In genomic region chr9:34701769-34702736, GRCh38 we compare ENCODE assay signal across 7 cellular contexts. TPM values are rescaled to one million over a fixed set of nuclear protein-coding genes. Genes with fewer than 3 reads are reported as not detected.
DNase-seq lines count a peak whose midpoint lies in the region; ATAC-seq, FAIRE-seq and TF ChIP-seq lines count a peak whose summit lies in the region.

No MANE protein-coding gene starts in this region.

- peak overlapping the region; percentile 87 for H3K4me2 ChIP-seq in endothelial cell of umbilical vein (ENCODE audit: insufficient read depth, low read length)

- CTCF ChIA-PET in endothelial cell of umbilical vein (lab: Charles Lee): interaction anchor here (0.5 to 3.7 kb wide), 54 partner anchors 9 to 645 kb away, joined by 3 to 92 read pairs (median 4); partner anchors contain the start of genes CCL19, CCL27, DCTN3 and GALT

- H3K4me1 Mint-ChIP-seq in mesothelial cell of epicardium: peaks cover 17% of the 10 kb centered on the region

- H3K4me3 ChIP-seq in endothelial cell of umbilical vein (replicated peaks in 1 of 3; ENCODE audit: insufficient read depth in 1 of 3, low read depth in 1 of 3, low read length in 3 of 3): peak overlapping the region; percentile 46 to 73 (median 66)

- FAIRE-seq in endothelial cell of umbilical vein (lab: Jason Lieb, UNC): peak; percentile 70

- no peaks in the 10 kb centered on the region for H3K36me3 Mint-ChIP-seq in mesothelial cell of epicardium

- DNase-seq in GM13976 (ENCODE audit: low spot score) (peak; percentile 86), NOMO-1 treated with DMSO at 0.1 percent for 48 hours (lab: John Stamatoyannopoulos, UW; ENCODE audit: unreplicated experiment) (peak; percentile 71), activated T-cell treated with anti-CD3 and anti-CD28 coated beads for 1 hour (ENCODE audit: low read depth) (peak; percentile 76), endothelial cell of umbilical vein (ENCODE audit: low read depth, low spot score) (peak; percentile 84), mesothelial cell of epicardium (ENCODE audit: low spot score in 2 of 2, unreplicated experiment in 2 of 2) (peak; percentile 77 to 92)
- DNase-seq in stimulated activated CD8-positive, alpha-beta memory T cell treated with anti-CD3 and anti-CD28 coated beads, Interleukin-15, amount 100 ng/mL, for 1 hour (ENCODE audit: low read depth): peak; percentile 77

- H4K20me1 ChIP-seq in endothelial cell of umbilical vein (replicated peaks; ENCODE audit: control insufficient read depth, extremely low read depth, insufficient read depth, low read length): no peaks in the 10 kb centered on the region

- POLR2A ChIA-PET in endothelial cell of umbilical vein (lab: Charles Lee): no interaction called here

- H3K9me3 ChIP-seq in endothelial cell of umbilical vein (replicated peaks; ENCODE audit: control insufficient read depth, insufficient read depth, low read length): no peaks in the 10 kb centered on the region

- H3K27me3 ChIP-seq in endothelial cell of umbilical vein (ENCODE audit: control insufficient read depth in 2 of 2, insufficient read depth in 2 of 2, low read length in 2 of 2): peaks cover 18 to 30% of the 10 kb centered on the region in 2 experiments

- peak; percentile 21 for ATAC-seq in HG03521 (IDR thresholded peaks at IDR 0.05; ENCODE audit: unreplicated experiment)

- peak overlapping the region; percentile 90 for H2AFZ ChIP-seq in endothelial cell of umbilical vein (ENCODE audit: low read depth, low read length)

- in situ Hi-C loops in GM13976 (cut with MboI; ENCODE audit: low sequenced_read_pairs, unreplicated experiment): no loop called here

- no peaks in the 10 kb centered on the region for H3K9me1 ChIP-seq in endothelial cell of umbilical vein (replicated peaks; ENCODE audit: control insufficient read depth, extremely low read depth, insufficient read depth, low read length)

- no peaks in the 10 kb centered on the region for H3K9me3 Mint-ChIP-seq in mesothelial cell of epicardium

- dilution Hi-C loops in endothelial cell of umbilical vein (cut with MboI; ENCODE audit: extremely low pct_ligation_motif_present, low sequenced_read_pairs): no loop called here

- H3K4me1 ChIP-seq in endothelial cell of umbilical vein (ENCODE audit: control insufficient read depth, extremely low read depth, insufficient read depth, low read length): peaks cover 4% of the 10 kb centered on the region

- no TSS peak for BruUV-seq in endothelial cell of umbilical vein (replicated peaks; lab: Mats Ljungman, UMichigan)

- H3K4me3 Mint-ChIP-seq in mesothelial cell of epicardium: peak overlapping the region; percentile 65

- TF ChIP-seq CTCF in GM13976 (IDR thresholded peaks at IDR 0.05; ENCODE audit: borderline replicate concordance, control extremely low read depth, extremely low read depth, insufficient read depth, missing control alignments) (peak; percentile 99), endothelial cell of umbilical vein (IDR thresholded peaks at IDR 0.05; ENCODE audit: extremely low read depth in 1 of 2, insufficient read depth in 1 of 2, low read depth in 1 of 2, low read length in 2 of 2) (peak; percentile 97 to 99), mesothelial cell of epicardium (IDR thresholded peaks at IDR 0.05; ENCODE audit: unreplicated experiment) (peak; percentile 90)

- no peak for TF ChIP-seq POLR2A in endothelial cell of umbilical vein (IDR thresholded peaks at IDR 0.05; ENCODE audit: low read depth, low read length)

- no peak overlapping the region for H3K27ac ChIP-seq in endothelial cell of umbilical vein (ENCODE audit: insufficient read depth, low read depth, low read length)

- intact Hi-C loops in endothelial cell of umbilical vein (cut with micrococcal nuclease): loop anchor here (1.0 kb wide), 1 partner anchor 27 kb away; no protein-coding TSS in a partner anchor

- peaks cover 34% of the 10 kb centered on the region for H3K27me3 Mint-ChIP-seq in mesothelial cell of epicardium (ENCODE audit: low read depth)

- no peak overlapping the region for H3K27ac Mint-ChIP-seq in mesothelial cell of epicardium

- H3K9ac ChIP-seq in endothelial cell of umbilical vein (replicated peaks; ENCODE audit: extremely low read depth, insufficient read depth, low read length): peak overlapping the region; percentile 8

- H3K36me3 ChIP-seq in endothelial cell of umbilical vein (ENCODE audit: control insufficient read depth in 2 of 2, extremely low read depth in 1 of 2, insufficient read depth in 2 of 2, low read length in 2 of 2): no peaks in the 10 kb centered on the region

- H3K79me2 ChIP-seq in endothelial cell of umbilical vein (ENCODE audit: control insufficient read depth, insufficient read depth, low read length): no peaks in the 10 kb centered on the region

TF ChIP-seq in endothelial cell of umbilical vein, 7 proteins besides CTCF, POLR2A, EP300 and RAD21:
- TF ChIP-seq FOS (IDR thresholded peaks at IDR 0.05; ENCODE audit: borderline replicate concordance, insufficient read depth, low read length) (no peak), JUN (IDR thresholded peaks at IDR 0.05; ENCODE audit: borderline replicate concordance, insufficient read depth, insufficient read length, low read depth) (no peak), GATA2 (IDR thresholded peaks at IDR 0.05; ENCODE audit: insufficient read depth, insufficient read length, low read depth, low read length) (no peak), MYC (IDR thresholded peaks at IDR 0.05; ENCODE audit: low read depth, low read length) (no peak), MAX (IDR thresholded peaks at IDR 0.05; ENCODE audit: insufficient read depth, insufficient read length) (no peak), EZH2 (IDR thresholded peaks at IDR 0.05; ENCODE audit: borderline replicate concordance, low read depth, low read length, severe bottlenecking) (no peak), POLR2AphosphoS5 (IDR thresholded peaks at IDR 0.05; ENCODE audit: insufficient read depth, low read depth, low read length) (no peak)

RNA-seq across cellular contexts. Expression of gene CCL21, which starts 7.9 kb away (rescaled TPM):
- total RNA-seq in endothelial cell of umbilical vein (0.85 TPM in 1 of 2 replicates, not detected in the other), mesothelial cell of epicardium (not detected in 3 replicates)
- polyA plus RNA-seq in endothelial cell of umbilical vein: 0.17 TPM in 1 of 2 replicates, not detected in the other
- 0.14 TPM in 1 of 2 replicates, not detected in the other for polyA plus RNA-seq in endothelial cell of umbilical vein (2011; cell fraction: cytosol; rRNA removed)
- not detected in 2 replicates for polyA plus RNA-seq in endothelial cell of umbilical vein (2011; cell fraction: nucleus; rRNA removed)
- not detected in 2 replicates for polyA plus RNA-seq in endothelial cell of umbilical vein (2012)
- 0.53 TPM in 1 of 2 replicates, not detected in the other for polyA minus RNA-seq in endothelial cell of umbilical vein
- not detected for polyA minus RNA-seq in endothelial cell of umbilical vein (2011; cell fraction: cytosol; rRNA and poly(A)+ RNA removed)
- not detected in 2 replicates for polyA minus RNA-seq in endothelial cell of umbilical vein (2011; cell fraction: nucleus; rRNA and poly(A)+ RNA removed)

RNA-seq across cellular contexts. Expression of gene CCL19, which starts 11.0 kb away (rescaled TPM):
- total RNA-seq in endothelial cell of umbilical vein (not detected in 2 replicates), mesothelial cell of epicardium (not detected in 3 replicates)
- not detected in 2 replicates for polyA plus RNA-seq in endothelial cell of umbilical vein
- not detected in 2 replicates for polyA plus RNA-seq in endothelial cell of umbilical vein (2011; cell fraction: cytosol; rRNA removed)
- not detected in 2 replicates for polyA plus RNA-seq in endothelial cell of umbilical vein (2011; cell fraction: nucleus; rRNA removed)
- not detected in 2 replicates for polyA plus RNA-seq in endothelial cell of umbilical vein (2012)
- not detected in 2 replicates for polyA minus RNA-seq in endothelial cell of umbilical vein
- polyA minus RNA-seq in endothelial cell of umbilical vein (2011; cell fraction: cytosol; rRNA and poly(A)+ RNA removed): not detected
- polyA minus RNA-seq in endothelial cell of umbilical vein (2011; cell fraction: nucleus; rRNA and poly(A)+ RNA removed): not detected in 2 replicates

RNA-seq across cellular contexts. Expression of gene CCL27, which starts 39.6 kb away (rescaled TPM):
- not detected in 2 replicates for total RNA-seq in endothelial cell of umbilical vein
- not detected in 2 replicates for polyA plus RNA-seq in endothelial cell of umbilical vein
- not detected in 2 replicates for polyA plus RNA-seq in endothelial cell of umbilical vein (2011; cell fraction: cytosol; rRNA removed)
- not detected in 2 replicates for polyA plus RNA-seq in endothelial cell of umbilical vein (2011; cell fraction: nucleus; rRNA removed)
- polyA plus RNA-seq in endothelial cell of umbilical vein (2012): not detected in 2 replicates
- polyA minus RNA-seq in endothelial cell of umbilical vein: not detected in 2 replicates
- not detected for polyA minus RNA-seq in endothelial cell of umbilical vein (2011; cell fraction: cytosol; rRNA and poly(A)+ RNA removed)
- not detected in 2 replicates for polyA minus RNA-seq in endothelial cell of umbilical vein (2011; cell fraction: nucleus; rRNA and poly(A)+ RNA removed)
- 0.61 to 0.84 TPM in 2 of 3 replicates, not detected in the other for total RNA-seq in mesothelial cell of epicardium

RNA-seq across cellular contexts. Expression of gene IL11RA, which starts 50.1 kb away (rescaled TPM):
- total RNA-seq in endothelial cell of umbilical vein (13.6 and 15.3 TPM in 2 replicates), mesothelial cell of epicardium (112 to 114 TPM (median 113 TPM) in 3 replicates)
- polyA plus RNA-seq in endothelial cell of umbilical vein: 18.6 and 22.5 TPM in 2 replicates
- polyA plus RNA-seq in endothelial cell of umbilical vein (2011; cell fraction: cytosol; rRNA removed): 7.2 and 10.3 TPM in 2 replicates
- polyA plus RNA-seq in endothelial cell of umbilical vein (2011; cell fraction: nucleus; rRNA removed): 49.6 and 67.6 TPM in 2 replicates
- 5.0 and 9.8 TPM in 2 replicates for polyA plus RNA-seq in endothelial cell of umbilical vein (2012)
- 6.8 and 10.8 TPM in 2 replicates for polyA minus RNA-seq in endothelial cell of umbilical vein
- polyA minus RNA-seq in endothelial cell of umbilical vein (2011; cell fraction: cytosol; rRNA and poly(A)+ RNA removed): 2.8 TPM
- 12.5 and 16.8 TPM in 2 replicates for polyA minus RNA-seq in endothelial cell of umbilical vein (2011; cell fraction: nucleus; rRNA and poly(A)+ RNA removed)

RNA-seq across cellular contexts. Expression of gene GALT, which starts 55.6 kb away (rescaled TPM):
- 30.0 and 36.6 TPM in 2 replicates for total RNA-seq in endothelial cell of umbilical vein
- polyA plus RNA-seq in endothelial cell of umbilical vein: 58.5 and 61.3 TPM in 2 replicates
- 22.5 and 25.6 TPM in 2 replicates for polyA plus RNA-seq in endothelial cell of umbilical vein (2011; cell fraction: cytosol; rRNA removed)
- 240 and 284 TPM in 2 replicates for polyA plus RNA-seq in endothelial cell of umbilical vein (2011; cell fraction: nucleus; rRNA removed)
- 23.6 and 34.5 TPM in 2 replicates for polyA plus RNA-seq in endothelial cell of umbilical vein (2012)
- 29.7 and 32.3 TPM in 2 replicates for polyA minus RNA-seq in endothelial cell of umbilical vein
- polyA minus RNA-seq in endothelial cell of umbilical vein (2011; cell fraction: cytosol; rRNA and poly(A)+ RNA removed): 8.6 TPM
- 41.9 and 46.0 TPM in 2 replicates for polyA minus RNA-seq in endothelial cell of umbilical vein (2011; cell fraction: nucleus; rRNA and poly(A)+ RNA removed)
- 82.7 to 95.2 TPM (median 88.5 TPM) in 3 replicates for total RNA-seq in mesothelial cell of epicardium
